Comparison of ENCODE assay signal across 22 cellular contexts in genomic region chr7:70113078-70113477, GRCh38.
"Had no signal": no experiment of that assay in that cellular context is flagged by ENCODE, and none has a peak within 500 bp of the region (broad histone marks: within the 10 kb centered on the region; RNA-seq: fewer than 3 reads in every experiment).

No MANE protein-coding gene starts in this region.

- ATAC-seq: effector memory CD8-positive, alpha-beta T cell; foreskin keratinocyte; gastrocnemius medialis; heart right ventricle; left cardiac atrium; left lung; left ventricle myocardium superior; lower lobe of right lung; mucosa of descending colon had no signal

- H3K27ac ChIP-seq: colonic mucosa, esophagus muscularis mucosa, foreskin keratinocyte, gastrocnemius medialis, heart right ventricle, left lung, lower lobe of right lung had no signal

- H3K27me3 ChIP-seq: colonic mucosa, esophagus muscularis mucosa, foreskin keratinocyte, gastrocnemius medialis, heart right ventricle, left lung had no signal

- H3K4me3 ChIP-seq: colonic mucosa, esophagus muscularis mucosa, gastrocnemius medialis, heart right ventricle, left lung, lower lobe of right lung, mucosa of descending colon had no signal

- H3K9me3 ChIP-seq: colonic mucosa, esophagus muscularis mucosa, gastrocnemius medialis, heart right ventricle, left lung, lower lobe of right lung, mucosa of descending colon had no signal

- FAIRE-seq: endothelial cell of umbilical vein, islet of Langerhans, keratinocyte had no signal

- H3K36me3 ChIP-seq: colonic mucosa, esophagus muscularis mucosa, gastrocnemius medialis, left lung, lower lobe of right lung had no signal

- DNase-seq: colonic mucosa; cortex of kidney; effector CD8-positive, alpha-beta T cell; effector memory CD8-positive, alpha-beta T cell; endodermal cell; foreskin keratinocyte; gastrocnemius medialis; glutamatergic neuron; head of caudate nucleus; heart right ventricle; hippocampal formation; left cardiac atrium; left lung; left ventricle myocardium superior; lower lobe of right lung; mesenchymal stem cell; mucosa of descending colon; naive B cell had no signal

- H3K4me1 ChIP-seq: colonic mucosa, esophagus muscularis mucosa, foreskin keratinocyte, gastrocnemius medialis, heart right ventricle, left lung, lower lobe of right lung had no signal
